ENCODE assay signal across 8 cellular contexts in the genomic region with DNA sequence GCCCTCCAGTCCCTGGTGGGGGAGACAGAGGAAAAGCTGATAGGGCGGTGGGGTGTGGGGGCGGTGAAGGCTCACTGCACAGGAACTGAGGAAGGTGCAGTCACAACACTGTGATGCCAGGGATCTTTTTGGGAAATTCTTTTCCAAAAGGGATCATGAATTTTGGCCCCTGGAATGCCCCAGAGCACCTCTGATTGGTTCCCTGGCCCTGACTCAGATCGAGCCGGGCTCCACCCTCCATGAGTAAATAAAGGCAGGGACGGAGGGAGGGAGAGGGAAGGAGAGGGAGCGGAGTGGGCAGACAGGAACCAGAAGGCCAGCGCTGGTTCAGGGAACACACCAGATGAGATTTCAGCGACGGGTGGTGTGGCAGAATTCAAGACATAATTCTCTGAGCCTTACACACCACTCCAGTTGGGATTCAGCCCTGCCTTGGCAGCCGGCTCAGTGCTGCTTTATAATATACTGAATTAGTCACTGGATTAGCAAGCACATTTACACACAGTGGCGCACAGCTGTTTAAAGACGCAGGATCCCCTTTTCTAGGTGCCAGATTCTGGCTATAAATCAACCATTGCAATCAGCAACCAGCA.
DNase-seq lines count a peak whose midpoint lies in the region; ATAC-seq and TF ChIP-seq lines count a peak whose summit lies in the region.

No MANE protein-coding gene starts in this region.

- H3K27me3 ChIP-seq in ACC112 (ENCODE audit: insufficient read depth, low read length) (no peaks in the 10 kb centered on the region), HCT116 (ENCODE audit: insufficient read depth, low read length) (no peaks in the 10 kb centered on the region), uterus (no peaks in the 10 kb centered on the region)

- H3K27ac ChIP-seq in ACC112 (ENCODE audit: low read depth, low read length): peak overlapping the region; percentile 92
- H3K27ac ChIP-seq in HCT116 (ENCODE audit: low read depth, low read length): no peak overlapping the region
- peak overlapping the region; percentile 65 to 72 for H3K27ac ChIP-seq in uterus

- H2AFZ ChIP-seq in ACC112 (ENCODE audit: low read length, unreplicated experiment) (no peak overlapping the region), HCT116 (ENCODE audit: low read depth, low read length, poor library complexity, severe bottlenecking) (no peak overlapping the region)

- H3K27ac Mint-ChIP-seq in effector memory CD8-positive, alpha-beta T cell: peak overlapping the region; percentile 97

- no peak for TF ChIP-seq CTCF in HCT116 (IDR thresholded peaks at IDR 0.05 in 2 of 3, conservative IDR thresholded peaks at IDR 0.05 in 1 of 3; ENCODE audit: borderline replicate concordance in 1 of 3, insufficient read depth in 1 of 3, low read depth in 2 of 3, low read length in 2 of 3)
- TF ChIP-seq CTCF in mucosa of descending colon (IDR thresholded peaks at IDR 0.05): no peak
- TF ChIP-seq CTCF in uterus (IDR thresholded peaks at IDR 0.05): no peak

- DNase-seq in HCT116 (ENCODE audit: low read depth, low spot score): no peak
- peak; percentile 43 for DNase-seq in SW480 (ENCODE audit: low spot score)
- DNase-seq in effector memory CD8-positive, alpha-beta T cell: no peak
- DNase-seq in mucosa of descending colon: peak; percentile 85 to 88 (median 86)
- DNase-seq in uterus: peak; percentile 87 to 89
- no peak for DNase-seq in COR-L47 (lab: John Stamatoyannopoulos, UW)

- RAD21 ChIA-PET in HCT116 (lab: Charles Lee; ENCODE audit: low non-redundant PET in 1 of 2, low total read pairs in 2 of 2, uncharacterized antibody in 2 of 2, unreplicated experiment in 2 of 2): no interaction called here

- no peaks in the 10 kb centered on the region for H3K9me2 ChIP-seq in HCT116 (ENCODE audit: insufficient read depth)

- H3K79me2 ChIP-seq in ACC112 (ENCODE audit: control insufficient read depth, insufficient read depth, low read length, unreplicated experiment): peaks cover 98% of the 10 kb centered on the region
- H3K79me2 ChIP-seq in HCT116 (ENCODE audit: insufficient read depth, low read length): no peaks in the 10 kb centered on the region

- intact Hi-C loops in HCT116 (cut with micrococcal nuclease) (no loop called here), mucosa of descending colon (cut with DNase I, micrococcal nuclease) (no loop called here), uterus (cut with DNase I; ENCODE audit: low total_unique reads) (no loop called here)

- H3K4me1 Mint-ChIP-seq in effector memory CD8-positive, alpha-beta T cell (ENCODE audit: low read depth in 2 of 2): peaks cover 82 to 98% of the 10 kb centered on the region in 2 donors

- peak overlapping the region; percentile 96 for H3K4me3 Mint-ChIP-seq in effector memory CD8-positive, alpha-beta T cell

- no peaks in the 10 kb centered on the region for H3K9me3 Mint-ChIP-seq in effector memory CD8-positive, alpha-beta T cell

- ATAC-seq in HCT116 (peak; percentile 98), mucosa of descending colon (peak; percentile 92), GM21423 (IDR thresholded peaks at IDR 0.05; ENCODE audit: unreplicated experiment) (no peak)
- ATAC-seq in effector memory CD8-positive, alpha-beta T cell (replicated peaks): peak; percentile 36

- POLR2A ChIA-PET in HCT116 (lab: Charles Lee): no interaction called here

- TF ChIP-seq RAD21 in HCT116 (IDR thresholded peaks at IDR 0.05; ENCODE audit: low read depth): no peak; the same call in 1 of the 2 replicates

- no TSS peak for BruUV-seq in HCT116 (replicated peaks; lab: Mats Ljungman, UMichigan)

- CTCF ChIA-PET in HCT116 (lab: Charles Lee): no interaction called here

- H3K4me1 ChIP-seq in ACC112 (ENCODE audit: control insufficient read depth, insufficient read depth, low read length, unreplicated experiment): peaks cover 99% of the 10 kb centered on the region
- peaks cover 3 to 48% of the 10 kb centered on the region in 2 experiments; a peak in 3 of 4 replicates for H3K4me1 ChIP-seq in HCT116 (ENCODE audit: control insufficient read depth in 1 of 2, insufficient read depth in 2 of 2, low read length in 2 of 2)
- peaks cover 68% of the 10 kb centered on the region for H3K4me1 ChIP-seq in mucosa of descending colon (ENCODE audit: low read depth)
- H3K4me1 ChIP-seq in uterus: peaks cover 8 to 18% of the 10 kb centered on the region in 2 donors

- H3K36me3 ChIP-seq in ACC112 (ENCODE audit: insufficient read depth, low read length) (peaks cover 13% of the 10 kb centered on the region), HCT116 (ENCODE audit: control insufficient read depth in 1 of 2, insufficient read depth in 2 of 2, low read length in 2 of 2) (no peaks in the 10 kb centered on the region), mucosa of descending colon (ENCODE audit: low read depth) (no peaks in the 10 kb centered on the region), uterus (no peaks in the 10 kb centered on the region)

- peaks cover 92% of the 10 kb centered on the region for H3K36me3 Mint-ChIP-seq in effector memory CD8-positive, alpha-beta T cell (ENCODE audit: insufficient read depth)

- TF ChIP-seq POLR2A in HCT116 (IDR thresholded peaks at IDR 0.05; ENCODE audit: borderline replicate concordance, extremely low read depth, insufficient read depth, insufficient read length) (no peak), uterus (IDR thresholded peaks at IDR 0.05) (peak in 1 of 2 donors; percentile 39)

- H3K9me3 ChIP-seq in HCT116 (ENCODE audit: control insufficient read depth in 1 of 2, insufficient read depth in 1 of 2, low read depth in 1 of 2, low read length in 2 of 2) (no peaks in the 10 kb centered on the region), mucosa of descending colon (no peaks in the 10 kb centered on the region), uterus (no peaks in the 10 kb centered on the region)

- H3K27me3 Mint-ChIP-seq in effector memory CD8-positive, alpha-beta T cell: no peaks in the 10 kb centered on the region

- H3K9ac ChIP-seq in HCT116 (ENCODE audit: low read length): peak overlapping the region; percentile 48

- peak overlapping the region; percentile 81 for H3K4me2 ChIP-seq in HCT116 (ENCODE audit: low read length)

- H4K20me1 ChIP-seq in HCT116 (ENCODE audit: insufficient read depth): no peaks in the 10 kb centered on the region

- H3K4me3 ChIP-seq in ACC112 (ENCODE audit: low read depth, low read length) (peak overlapping the region; percentile 54), HCT116 (replicated peaks in 1 of 2; ENCODE audit: low read depth in 1 of 2, low read length in 2 of 2) (peak overlapping the region; percentile 37 to 52), mucosa of descending colon (no peak overlapping the region), uterus (peak overlapping the region in 1 of 2 donors; percentile 9)

TF ChIP-seq in HCT116, 20 proteins besides CTCF, POLR2A, EP300 and RAD21 (continues in another document):
- TF ChIP-seq CBX3 (IDR thresholded peaks at IDR 0.05; ENCODE audit: low read depth): no peak
- TF ChIP-seq ELF1 (IDR thresholded peaks at IDR 0.05; ENCODE audit: borderline replicate concordance, low read depth): no peak
- TF ChIP-seq ZBTB33 (IDR thresholded peaks at IDR 0.05; ENCODE audit: extremely low read depth, insufficient replicate concordance, low read length): no peak
- no peak for TF ChIP-seq ZFX (IDR thresholded peaks at IDR 0.05)
- TF ChIP-seq CEBPB (IDR thresholded peaks at IDR 0.05; ENCODE audit: low read depth): no peak
- peak; percentile 74 for TF ChIP-seq POLR2AphosphoS5 (IDR thresholded peaks at IDR 0.05; ENCODE audit: low read depth, low read length)
- no peak for TF ChIP-seq SIN3A (IDR thresholded peaks at IDR 0.05; ENCODE audit: low read depth)
- no peak for TF ChIP-seq EZH2phosphoT487 (IDR thresholded peaks at IDR 0.05; ENCODE audit: borderline replicate concordance)
- no peak for TF ChIP-seq EGR1 (IDR thresholded peaks at IDR 0.05; ENCODE audit: low read depth)
- TF ChIP-seq FOSL1 (IDR thresholded peaks at IDR 0.05; ENCODE audit: low read depth): peak; percentile 40; the same call in 1 of the 2 replicates
- no peak for TF ChIP-seq ATF3 (IDR thresholded peaks at IDR 0.05)
- TF ChIP-seq, protein P1, sequence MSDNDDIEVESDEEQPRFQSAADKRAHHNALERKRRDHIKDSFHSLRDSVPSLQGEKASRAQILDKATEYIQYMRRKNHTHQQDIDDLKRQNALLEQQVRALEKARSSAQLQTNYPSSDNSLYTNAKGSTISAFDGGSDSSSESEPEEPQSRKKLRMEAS (IDR thresholded peaks at IDR 0.05): no peak
- TF ChIP-seq SP1 (IDR thresholded peaks at IDR 0.05; ENCODE audit: low read depth): peak; percentile 5; the same call in 1 of the 2 replicates
- TF ChIP-seq TCF7L2 (IDR thresholded peaks at IDR 0.05; ENCODE audit: borderline replicate concordance, extremely low read depth, insufficient read depth, insufficient read length): no peak
- 0 out of 2 replicates have a peak, but pooled peaks have one; percentile 22 for TF ChIP-seq JUND (IDR thresholded peaks at IDR 0.05)

Comparison
In these comparisons a context has a peak if more than half of its experiments do, and no peak if none do; other contexts are left out.
1. DNase-seq: peak in SW480 (single experiment), mucosa of descending colon (3 of 3) and uterus (2 of 2); none in HCT116 (single experiment), effector memory CD8-positive, alpha-beta T cell (0 of 3) and COR-L47 (single experiment).